11 cellular contexts compared by ENCODE assay signal in genomic region chr5:14568333-14568732, GRCh38.
"Had no signal": no experiment of that assay in that cellular context is flagged by ENCODE, and none has a peak within 500 bp of the region (broad histone marks: within the 10 kb centered on the region; RNA-seq: fewer than 3 reads in every experiment).

No MANE protein-coding gene starts in this region.

- DNase-seq: GM23248, GOT3, H7, H9, HCEC 1CT, HFFc6 had no signal

- H3K4me3 ChIP-seq: GM23248, GM23338, HAP-1 had no signal

- H3K9me3 ChIP-seq: HAP-1 had no signal

- H3K36me3 ChIP-seq: HAP-1 had no signal

- H2AFZ ChIP-seq: GM23248, GM23338 had no signal

- H3K4me2 ChIP-seq: GM23338 had no signal

- H3K9ac ChIP-seq: GM23248 had no signal

- ATAC-seq: GM23338, HCT116 had no signal

- H3K27ac ChIP-seq: GM23248 had no signal

- FAIRE-seq: H1, H54 had no signal
